ENCODE assay signal across 13 cellular contexts in the genomic region with DNA sequence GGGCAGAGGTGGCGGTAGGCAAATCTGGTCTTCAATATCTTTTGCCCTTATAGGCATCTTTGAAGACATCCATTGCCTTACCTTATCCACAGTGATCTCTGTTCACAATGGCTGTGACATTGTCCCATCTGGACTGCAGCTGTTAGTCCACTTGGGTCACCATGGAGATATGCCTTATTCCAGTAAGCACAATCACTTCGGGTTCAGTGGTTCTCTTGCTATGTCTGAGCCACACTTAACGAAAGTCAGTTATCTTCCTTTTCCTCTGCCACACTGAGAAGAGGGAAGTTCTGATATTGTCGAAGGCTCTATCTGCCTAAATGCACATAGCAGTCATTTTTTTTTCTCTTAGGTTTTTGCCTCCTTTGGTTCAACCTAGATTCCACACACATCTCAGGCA.
"Had no signal": no experiment of that assay in that cellular context is flagged by ENCODE, and none has a peak within 500 bp of the region (broad histone marks: within the 10 kb centered on the region; RNA-seq: fewer than 3 reads in every experiment).

No MANE protein-coding gene starts in this region.

- DNase-seq: activated CD4-positive, CD25-positive, alpha-beta regulatory T cell treated with anti-CD3 and anti-CD28 coated beads, Interleukin-2, amount 50 U/mL, for 72 hours; activated naive CD4-positive, alpha-beta T cell treated with anti-CD3 and anti-CD28 coated beads for 36 hours; activated naive CD8-positive, alpha-beta T cell treated with anti-CD3 and anti-CD28 coated beads, Interleukin-2, amount 50 U/mL, for 24 hours; cerebellar nuclear complex; effector CD8-positive, alpha-beta T cell; foreskin fibroblast; hypothalamus; left ventricle myocardium superior; naive thymus-derived CD8-positive, alpha-beta T cell; stimulated activated CD4-positive, alpha-beta T cell treated with anti-CD3 and anti-CD28 coated beads, Interleukin-4, amount 100 ng/mL, for 1 hour; stimulated activated naive CD4-positive, alpha-beta T cell; tibial artery; uterus had no signal

- ATAC-seq: activated naive CD8-positive, alpha-beta T cell treated with anti-CD3 and anti-CD28 coated beads, Interleukin-2, amount 50 U/mL, for 24 hours; left ventricle myocardium superior; naive thymus-derived CD8-positive, alpha-beta T cell had no signal
